ENCODE assay signal across 16 cellular contexts in the genomic region with DNA sequence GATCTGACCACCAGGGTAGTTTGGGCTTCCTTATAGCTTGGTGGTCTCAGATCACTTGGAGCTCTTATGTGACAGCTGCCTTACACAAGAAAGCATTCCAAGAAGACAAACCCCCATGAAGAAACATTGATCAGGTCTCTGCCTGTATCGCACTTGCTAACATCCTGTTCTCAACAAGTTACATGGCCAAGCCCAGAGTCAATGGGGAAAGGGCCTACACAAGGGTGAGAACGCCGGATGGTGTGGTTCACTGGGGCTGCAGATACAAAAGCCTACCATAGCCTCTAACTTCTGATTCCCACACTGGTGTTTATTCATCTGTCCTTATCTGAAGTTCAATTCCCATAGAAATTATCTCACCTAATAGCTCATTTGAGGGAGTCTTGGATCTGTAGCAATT.
DNase-seq lines count a peak whose midpoint lies in the region; ATAC-seq and TF ChIP-seq lines count a peak whose summit lies in the region.
"Had no signal": no experiment of that assay in that cellular context is flagged by ENCODE, and none has a peak within 500 bp of the region (broad histone marks: within the 10 kb centered on the region; RNA-seq: fewer than 3 reads in every experiment).

No MANE protein-coding gene starts in this region.

- DNase-seq in activated CD8-positive, alpha-beta memory T cell treated with anti-CD3 and anti-CD28 coated beads for 24 hours = peak; percentile 44
- no peak for DNase-seq in activated CD8-positive, alpha-beta memory T cell treated with anti-CD3 and anti-CD28 coated beads, Interleukin-2, amount 50 U/mL, for 4 hours
- DNase-seq in endodermal cell = peak; percentile 16
- peak; percentile 19 for DNase-seq in lung (ENCODE audit: low spot score)
- DNase-seq in GF-D8 (lab: John Stamatoyannopoulos, UW) = no peak
- DNase-seq in posterior vena cava (ENCODE audit: low spot score) = no peak
- DNase-seq in GM13976 (ENCODE audit: low spot score) = no peak
- DNase-seq: CD4-positive, alpha-beta memory T cell; DMS153; DMS79 had no signal

- H3K27ac Mint-ChIP-seq in endodermal cell = no peak overlapping the region
- H3K27ac Mint-ChIP-seq: CD14-positive monocyte; CD4-positive, alpha-beta memory T cell had no signal

- H3K36me3 ChIP-seq in endodermal cell (ENCODE audit: control insufficient read depth, insufficient read depth, low read length) (no peaks in the 10 kb centered on the region), lung (ENCODE audit: control insufficient read depth in 2 of 2, insufficient read depth in 2 of 2, low read length in 2 of 2) (no peaks in the 10 kb centered on the region)
- H3K36me3 ChIP-seq: BLaER1, HAP-1 had no signal

- peaks cover 7% of the 10 kb centered on the region for H3K27me3 Mint-ChIP-seq in endodermal cell (ENCODE audit: insufficient read depth)

- H3K27ac ChIP-seq in endodermal cell (ENCODE audit: low read depth, low read length) = no peak overlapping the region
- H3K27ac ChIP-seq in lung (ENCODE audit: low read depth in 1 of 2, low read length in 1 of 2) = no peak overlapping the region
- H3K27ac ChIP-seq: 22Rv1, A549, BLaER1 had no signal

- no peaks in the 10 kb centered on the region for H3K27me3 ChIP-seq in endodermal cell (ENCODE audit: control insufficient read depth, insufficient read depth, low read length, poor library complexity, severe bottlenecking)
- no peaks in the 10 kb centered on the region for H3K27me3 ChIP-seq in lung (ENCODE audit: control insufficient read depth, insufficient read depth)
- H3K27me3 ChIP-seq: BLaER1 had no signal

- intact Hi-C loops in posterior vena cava (cut with DNase I) = no loop called here

- TF ChIP-seq CTCF in endodermal cell (conservative IDR thresholded peaks at IDR 0.05) = no peak
- TF ChIP-seq CTCF in lung (IDR thresholded peaks at IDR 0.05; ENCODE audit: control extremely low read depth, extremely low read depth) = no peak
- TF ChIP-seq CTCF in GM13976 (IDR thresholded peaks at IDR 0.05; ENCODE audit: borderline replicate concordance, control extremely low read depth, extremely low read depth, insufficient read depth, missing control alignments) = no peak

- WGBS in endodermal cell (ENCODE audit: insufficient coverage in 1 of 2, insufficient read length in 1 of 2), 2 experiments = 92 to 100% methylated on average over 1 to 3 of the region's 3 CpGs
- 89 to 95% methylated on average over 3 of the region's 3 CpGs for WGBS in lung, 2 donors

- in situ Hi-C loops in GM13976 (cut with MboI; ENCODE audit: low sequenced_read_pairs, unreplicated experiment) = no loop called here

- H3K4me1 Mint-ChIP-seq in endodermal cell = no peaks in the 10 kb centered on the region
- H3K4me1 Mint-ChIP-seq: CD14-positive monocyte; CD4-positive, alpha-beta memory T cell had no signal

- H3K4me1 ChIP-seq in endodermal cell (ENCODE audit: control insufficient read depth, insufficient read depth, low read length) (no peaks in the 10 kb centered on the region), lung (ENCODE audit: control insufficient read depth in 2 of 2, insufficient read depth in 2 of 2, low read length in 2 of 2) (no peaks in the 10 kb centered on the region)
- H3K4me1 ChIP-seq: A549, HAP-1 had no signal

- no peak overlapping the region for H3K9ac ChIP-seq in endodermal cell (ENCODE audit: extremely low read depth, low read length, poor library complexity, severe bottlenecking)
- H3K9ac ChIP-seq: BLaER1 had no signal

- no peaks in the 10 kb centered on the region for H3K9me3 ChIP-seq in endodermal cell (ENCODE audit: control insufficient read depth, low read length)
- H3K9me3 ChIP-seq in lung (ENCODE audit: control insufficient read depth in 2 of 2, insufficient read depth in 1 of 2, low read length in 1 of 2) = peaks cover 0 to 3% of the 10 kb centered on the region in 2 donors
- H3K9me3 ChIP-seq: A549, BLaER1, HAP-1 had no signal

- ATAC-seq in lung (ENCODE audit: insufficient read depth, low FRiP score) = no peak
- ATAC-seq: A549, GM12878 had no signal

- no peaks in the 10 kb centered on the region for H3K9me3 Mint-ChIP-seq in endodermal cell
- H3K9me3 Mint-ChIP-seq: CD14-positive monocyte had no signal

- H3K4me3 ChIP-seq in endodermal cell (ENCODE audit: low read length) (no peak overlapping the region), lung (no peak overlapping the region)
- H3K4me3 ChIP-seq: A549, BLaER1, GM12878, HAP-1 had no signal

- no peak overlapping the region for H3K4me3 Mint-ChIP-seq in endodermal cell
- H3K4me3 Mint-ChIP-seq: CD14-positive monocyte; CD4-positive, alpha-beta memory T cell had no signal

- no peaks in the 10 kb centered on the region for H3K36me3 Mint-ChIP-seq in endodermal cell (ENCODE audit: low read depth)
- H3K36me3 Mint-ChIP-seq: CD14-positive monocyte; CD4-positive, alpha-beta memory T cell had no signal

Comparison
In these comparisons a context has a peak if more than half of its experiments do, and no peak if none do; other contexts are left out.
1. DNase-seq: peak in activated CD8-positive, alpha-beta memory T cell treated with anti-CD3 and anti-CD28 coated beads for 24 hours (single experiment), endodermal cell (single experiment) and lung (single experiment); none in activated CD8-positive, alpha-beta memory T cell treated with anti-CD3 and anti-CD28 coated beads, Interleukin-2, amount 50 U/mL, for 4 hours (single experiment), GF-D8 (single experiment), posterior vena cava (single experiment) and GM13976 (single experiment).